Comparison of ENCODE assay signal across 13 cellular contexts in the genomic region with DNA sequence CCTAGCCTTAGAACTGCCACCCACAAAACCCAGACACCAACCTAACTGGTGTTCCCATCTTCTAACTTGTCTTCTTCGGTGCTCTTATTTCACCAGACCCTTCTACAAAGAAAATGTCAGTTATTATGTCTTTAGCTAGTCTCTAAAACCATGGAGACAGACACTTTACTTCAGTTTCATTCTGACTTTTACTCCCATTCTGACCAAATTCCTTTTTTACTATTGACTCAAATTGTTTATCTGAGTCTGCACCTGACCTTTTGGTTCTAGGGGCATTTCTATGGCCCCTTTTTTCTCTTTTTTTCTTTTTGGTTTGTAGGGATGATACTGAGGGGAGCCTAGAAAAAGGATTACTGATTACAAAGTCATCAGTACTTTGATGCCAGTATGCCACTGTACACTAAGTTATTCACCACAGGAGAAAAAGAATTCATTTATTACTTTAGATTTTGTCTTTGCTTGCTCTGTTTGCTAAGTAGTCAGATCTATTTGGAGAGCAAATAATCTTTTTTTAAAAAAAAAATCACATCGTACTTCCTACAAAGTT. TPM values are rescaled to one million over a fixed set of nuclear protein-coding genes. Genes with fewer than 3 reads are reported as not detected.
DNase-seq lines count a peak whose midpoint lies in the region; ATAC-seq and TF ChIP-seq lines count a peak whose summit lies in the region.
"Had no signal": no experiment of that assay in that cellular context is flagged by ENCODE, and none has a peak within 500 bp of the region (broad histone marks: within the 10 kb centered on the region; RNA-seq: fewer than 3 reads in every experiment).

No MANE protein-coding gene starts in this region.

- H3K36me3 ChIP-seq in esophagus squamous epithelium: no peaks in the 10 kb centered on the region
- H3K36me3 ChIP-seq: ascending aorta, lower lobe of right lung, thyroid gland had no signal

- H3K27ac Mint-ChIP-seq in activated T-helper 2 cell treated with anti-CD3 and anti-CD28 coated beads, Interferon-gamma antibody, Interleukin-2, Interleukin-4, amounts not matched to agents 10 μg/mL and 5 μg/mL and 100 μg/mL, durations not matched to agents 14 hours and 24 hours and 36 hours: peak overlapping the region; percentile 80
- H3K27ac Mint-ChIP-seq in CD4-positive, alpha-beta T cell: no peak overlapping the region
- H3K27ac Mint-ChIP-seq: activated CD4-positive, alpha-beta T cell treated with anti-CD3 and anti-CD28 coated beads, Interleukin-2, amount 10 ng/mL, durations not matched to agents 7 days and 5 days had no signal

- H3K4me3 ChIP-seq in esophagus squamous epithelium: no peak overlapping the region
- H3K4me3 ChIP-seq: ascending aorta, lower lobe of right lung, thyroid gland had no signal

- POLR2A ChIA-PET in CD4-positive, alpha-beta T cell (lab: Charles Lee): no interaction called here

- H3K27ac ChIP-seq in esophagus squamous epithelium: no peak overlapping the region
- no peak overlapping the region for H3K27ac ChIP-seq in CD4-positive, alpha-beta T cell (ENCODE audit: low read depth, low read length)
- H3K27ac ChIP-seq: ascending aorta, KMS-11, lower lobe of right lung, thyroid gland had no signal

- CTCF ChIA-PET in CD4-positive, alpha-beta T cell (lab: Charles Lee): no interaction called here

- no peaks in the 10 kb centered on the region for H3K9me3 ChIP-seq in esophagus squamous epithelium
- no peaks in the 10 kb centered on the region for H3K9me3 ChIP-seq in CD4-positive, alpha-beta T cell (ENCODE audit: control insufficient read depth, low read length)
- H3K9me3 ChIP-seq: ascending aorta, lower lobe of right lung, thyroid gland had no signal

- ATAC-seq in GM18511 (IDR thresholded peaks at IDR 0.05; ENCODE audit: unreplicated experiment): peak; percentile 53
- ATAC-seq in GM19455 (IDR thresholded peaks at IDR 0.05; ENCODE audit: unreplicated experiment): peak; percentile 66
- peak; percentile 47 for ATAC-seq in HG03103 (IDR thresholded peaks at IDR 0.05; ENCODE audit: low read depth, unreplicated experiment)
- no peak for ATAC-seq in GM18505 (IDR thresholded peaks at IDR 0.05; ENCODE audit: unreplicated experiment)
- ATAC-seq in CD4-positive, alpha-beta T cell (ENCODE audit: poor library complexity): no peak
- ATAC-seq: lower lobe of right lung had no signal

- no peaks in the 10 kb centered on the region for H3K9me3 Mint-ChIP-seq in activated T-helper 2 cell treated with anti-CD3 and anti-CD28 coated beads, Interferon-gamma antibody, Interleukin-2, Interleukin-4, amounts not matched to agents 10 μg/mL and 5 μg/mL and 100 μg/mL, durations not matched to agents 14 hours and 24 hours and 36 hours
- H3K9me3 Mint-ChIP-seq in CD4-positive, alpha-beta T cell: no peaks in the 10 kb centered on the region
- H3K9me3 Mint-ChIP-seq: activated CD4-positive, alpha-beta T cell treated with anti-CD3 and anti-CD28 coated beads, Interleukin-2, amount 10 ng/mL, durations not matched to agents 7 days and 5 days had no signal

- peak overlapping the region; percentile 17 for H3K4me3 Mint-ChIP-seq in activated T-helper 2 cell treated with anti-CD3 and anti-CD28 coated beads, Interferon-gamma antibody, Interleukin-2, Interleukin-4, amounts not matched to agents 10 μg/mL and 5 μg/mL and 100 μg/mL, durations not matched to agents 14 hours and 24 hours and 36 hours (ENCODE audit: low read depth)
- H3K4me3 Mint-ChIP-seq in CD4-positive, alpha-beta T cell: no peak overlapping the region
- H3K4me3 Mint-ChIP-seq: activated CD4-positive, alpha-beta T cell treated with anti-CD3 and anti-CD28 coated beads, Interleukin-2, amount 10 ng/mL, durations not matched to agents 7 days and 5 days had no signal

- no peaks in the 10 kb centered on the region for H3K27me3 ChIP-seq in esophagus squamous epithelium
- H3K27me3 ChIP-seq in CD4-positive, alpha-beta T cell (ENCODE audit: control insufficient read depth, insufficient read depth, low read length): no peaks in the 10 kb centered on the region
- H3K27me3 ChIP-seq: ascending aorta, thyroid gland had no signal

- H3K4me1 Mint-ChIP-seq in activated T-helper 2 cell treated with anti-CD3 and anti-CD28 coated beads, Interferon-gamma antibody, Interleukin-2, Interleukin-4, amounts not matched to agents 10 μg/mL and 5 μg/mL and 100 μg/mL, durations not matched to agents 14 hours and 24 hours and 36 hours (ENCODE audit: low read depth): peaks cover 75% of the 10 kb centered on the region
- peaks cover 8% of the 10 kb centered on the region for H3K4me1 Mint-ChIP-seq in CD4-positive, alpha-beta T cell (ENCODE audit: low read depth)

- H3K4me1 ChIP-seq in esophagus squamous epithelium: peaks cover 0 to 29% (median 8%) of the 10 kb centered on the region in 3 donors
- H3K4me1 ChIP-seq: lower lobe of right lung, thyroid gland had no signal

- H3K36me3 Mint-ChIP-seq in activated T-helper 2 cell treated with anti-CD3 and anti-CD28 coated beads, Interferon-gamma antibody, Interleukin-2, Interleukin-4, amounts not matched to agents 10 μg/mL and 5 μg/mL and 100 μg/mL, durations not matched to agents 14 hours and 24 hours and 36 hours (ENCODE audit: low read depth): peaks cover 5% of the 10 kb centered on the region
- no peaks in the 10 kb centered on the region for H3K36me3 Mint-ChIP-seq in CD4-positive, alpha-beta T cell (ENCODE audit: low read depth)

- 52 to 67% methylated on average over 2 of the region's 2 CpGs for WGBS in esophagus squamous epithelium, 2 donors

- TF ChIP-seq CTCF in esophagus squamous epithelium (IDR thresholded peaks at IDR 0.05): no peak
- TF ChIP-seq CTCF in CD4-positive, alpha-beta T cell (IDR thresholded peaks at IDR 0.05): no peak

- intact Hi-C loops in activated T-helper 2 cell treated with anti-CD3 and anti-CD28 coated beads, Interferon-gamma antibody, Interleukin-2, Interleukin-4, amounts not matched to agents 10 μg/mL and 5 μg/mL and 100 μg/mL, durations not matched to agents 14 hours and 24 hours and 36 hours (cut with micrococcal nuclease): loop anchor here (1.0 to 10.0 kb wide), 6 partner anchors 8 to 770 kb away; partner anchors contain the start of gene SPRED2
- intact Hi-C loops in esophagus squamous epithelium (cut with DNase I): no loop called here
- intact Hi-C loops in CD4-positive, alpha-beta T cell (cut with DNase I, micrococcal nuclease): no loop called here

- TF ChIP-seq POLR2A in GM18505 (IDR thresholded peaks at IDR 0.05; ENCODE audit: borderline replicate concordance, extremely low read depth, insufficient read depth, insufficient read length): no peak
- no peak for TF ChIP-seq POLR2A in esophagus squamous epithelium (IDR thresholded peaks at IDR 0.05)

- DNase-seq in activated T-helper 2 cell treated with anti-CD3 and anti-CD28 coated beads, Interferon-gamma antibody, Interleukin-2, Interleukin-4, amounts not matched to agents 10 μg/mL and 5 μg/mL and 100 μg/mL, durations not matched to agents 14 hours and 24 hours and 36 hours (ENCODE audit: low spot score): no peak
- DNase-seq in esophagus squamous epithelium (lab: John Stamatoyannopoulos, UW): no peak
- no peak for DNase-seq in CD4-positive, alpha-beta T cell
- DNase-seq in ureter (ENCODE audit: low spot score): no peak
- DNase-seq: activated CD4-positive, alpha-beta T cell treated with anti-CD3 and anti-CD28 coated beads, Interleukin-2, amount 10 ng/mL, durations not matched to agents 7 days and 5 days; lower lobe of right lung; thyroid gland had no signal

- peaks cover 6% of the 10 kb centered on the region for H3K27me3 Mint-ChIP-seq in activated T-helper 2 cell treated with anti-CD3 and anti-CD28 coated beads, Interferon-gamma antibody, Interleukin-2, Interleukin-4, amounts not matched to agents 10 μg/mL and 5 μg/mL and 100 μg/mL, durations not matched to agents 14 hours and 24 hours and 36 hours (ENCODE audit: low read depth)
- no peaks in the 10 kb centered on the region for H3K27me3 Mint-ChIP-seq in CD4-positive, alpha-beta T cell

RNA-seq across cellular contexts. Expression of gene SLC1A4, which starts 6.8 kb away (rescaled TPM):
- total RNA-seq in activated T-helper 2 cell treated with anti-CD3 and anti-CD28 coated beads, Interferon-gamma antibody, Interleukin-2, Interleukin-4, amounts not matched to agents 10 μg/mL and 5 μg/mL and 100 μg/mL, durations not matched to agents 14 hours and 24 hours and 36 hours: 21.0 and 22.5 TPM in 2 replicates
- 10 to 100 TPM; 12.8 to 28.1 (median 14.3) TPM for total RNA-seq in esophagus squamous epithelium
- 1 to 10 TPM; 2.4 to 2.8 TPM for total RNA-seq in CD4-positive, alpha-beta T cell
- total RNA-seq in ureter: 32.4 TPM

Comparison
In these comparisons a context has a peak if more than half of its experiments do, and no peak if none do; other contexts are left out.
1. ATAC-seq: peak in GM18511 (single experiment), GM19455 (single experiment) and HG03103 (single experiment); none in GM18505 (single experiment) and CD4-positive, alpha-beta T cell (single experiment).